12 cellular contexts compared by ENCODE assay signal in the genomic region with DNA sequence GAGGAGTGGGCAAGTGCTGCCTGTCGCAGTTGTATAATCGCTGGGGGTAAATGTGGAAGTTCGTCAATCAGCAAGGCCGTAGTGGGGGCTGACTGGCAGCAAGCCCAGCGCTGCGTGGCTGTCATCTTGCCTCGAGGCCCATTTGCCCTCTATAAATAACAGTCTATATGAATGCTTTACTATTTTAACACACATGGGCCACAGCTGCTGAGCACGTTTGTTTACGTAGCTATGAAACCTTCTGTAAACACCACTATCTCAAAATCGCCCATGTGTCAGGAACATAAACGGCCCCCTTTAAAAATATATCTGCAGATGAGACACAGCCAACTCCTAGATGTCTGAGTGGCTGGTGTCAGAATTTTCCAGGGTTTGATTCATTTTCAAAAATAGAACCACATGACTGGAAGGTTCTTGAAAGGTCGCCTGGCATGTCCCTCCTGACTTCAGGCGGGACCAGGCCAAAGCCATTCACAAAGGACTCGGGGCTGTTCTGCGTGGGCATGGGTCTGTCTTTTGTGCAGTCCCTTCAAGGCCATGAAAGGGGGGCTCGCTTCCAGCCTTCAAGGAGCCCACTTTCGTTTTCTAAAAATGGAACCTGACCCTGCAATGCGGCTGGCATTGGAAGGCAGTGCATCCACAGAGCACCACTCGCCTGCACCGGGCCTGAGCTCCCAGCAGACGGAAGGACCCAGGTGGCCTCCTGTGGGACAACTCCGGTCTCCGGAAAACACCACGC.
DNase-seq lines count a peak whose midpoint lies in the region; ATAC-seq and TF ChIP-seq lines count a peak whose summit lies in the region.
"Had no signal": no experiment of that assay in that cellular context is flagged by ENCODE, and none has a peak within 500 bp of the region (broad histone marks: within the 10 kb centered on the region; RNA-seq: fewer than 3 reads in every experiment).

No MANE protein-coding gene starts in this region.

- intact Hi-C loops in sciatic nerve (cut with DNase I), result loop anchor here (5.0 kb wide), 2 partner anchors 417 to 1298 kb away; no protein-coding TSS in a partner anchor

- H3K4me3 Mint-ChIP-seq in endothelial cell (ENCODE audit: unreplicated experiment), result no peak overlapping the region
- H3K4me3 Mint-ChIP-seq: activated B cell treated with CpG ODN at 0.5 μM for 24 hours had no signal

- no peaks in the 10 kb centered on the region for H3K4me1 Mint-ChIP-seq in endothelial cell (ENCODE audit: unreplicated experiment)
- H3K4me1 Mint-ChIP-seq: activated B cell treated with CpG ODN at 0.5 μM for 24 hours had no signal

- TF ChIP-seq CTCF in BE2C (IDR thresholded peaks at IDR 0.05; ENCODE audit: low read depth, low read length), result no peak
- no peak for TF ChIP-seq CTCF in hepatocyte (IDR thresholded peaks at IDR 0.05; ENCODE audit: poor library complexity)
- TF ChIP-seq CTCF in endothelial cell (IDR thresholded peaks at IDR 0.05; ENCODE audit: unreplicated experiment), result no peak

- peaks cover 1% of the 10 kb centered on the region for H3K27me3 Mint-ChIP-seq in endothelial cell (ENCODE audit: unreplicated experiment)

- no peak overlapping the region for H3K4me3 ChIP-seq in BE2C (ENCODE audit: low read depth, low read length)
- no peak overlapping the region for H3K4me3 ChIP-seq in hepatocyte

- no peaks in the 10 kb centered on the region for H3K9me2 ChIP-seq in hepatocyte (replicated peaks; ENCODE audit: insufficient read depth)

- H3K27me3 ChIP-seq in BE2C (peaks cover 4% of the 10 kb centered on the region), hepatocyte (peaks cover 10% of the 10 kb centered on the region)

- H3K4me2 ChIP-seq in hepatocyte, result peak overlapping the region; percentile 21

- H3K79me2 ChIP-seq in hepatocyte, result no peaks in the 10 kb centered on the region
- H3K79me2 ChIP-seq: parathyroid adenoma had no signal

- no peaks in the 10 kb centered on the region for H3K36me3 Mint-ChIP-seq in endothelial cell (ENCODE audit: low read depth, unreplicated experiment)

- H2AFZ ChIP-seq in hepatocyte, result no peak overlapping the region
- H2AFZ ChIP-seq: parathyroid adenoma had no signal

- no peak overlapping the region for H3K27ac Mint-ChIP-seq in endothelial cell (ENCODE audit: unreplicated experiment)
- H3K27ac Mint-ChIP-seq: activated B cell treated with CpG ODN at 0.5 μM for 24 hours had no signal

- no peaks in the 10 kb centered on the region for H4K20me1 ChIP-seq in hepatocyte (ENCODE audit: insufficient read depth, poor library complexity, severe bottlenecking)

- no peak overlapping the region for H3K27ac ChIP-seq in hepatocyte
- H3K27ac ChIP-seq: foreskin keratinocyte, parathyroid adenoma had no signal

- H3K36me3 ChIP-seq in BE2C (no peaks in the 10 kb centered on the region), hepatocyte (replicated peaks; ENCODE audit: insufficient read depth, low read depth) (no peaks in the 10 kb centered on the region)

- H3K9me3 ChIP-seq in BE2C (no peaks in the 10 kb centered on the region), hepatocyte (ENCODE audit: low read depth) (no peaks in the 10 kb centered on the region)

- H3K4me1 ChIP-seq in BE2C (no peaks in the 10 kb centered on the region; the same call in 1 of the 2 replicates), hepatocyte (ENCODE audit: insufficient read depth) (peaks cover 13% of the 10 kb centered on the region)
- H3K4me1 ChIP-seq: foreskin keratinocyte, parathyroid adenoma had no signal

- 58% methylated on average over 24 of the region's 24 CpGs for WGBS in hepatocyte (ENCODE audit: low lambda C conversion rate, missing lambda C conversion rate)

- ATAC-seq in HG02885 (IDR thresholded peaks at IDR 0.05; ENCODE audit: poor library complexity, unreplicated experiment) (no peak), sciatic nerve (no peak), HG02884 (IDR thresholded peaks at IDR 0.05; ENCODE audit: unreplicated experiment) (no peak)
- ATAC-seq: foreskin keratinocyte, HCT116 had no signal

- no peaks in the 10 kb centered on the region for H3K9me3 Mint-ChIP-seq in endothelial cell (ENCODE audit: unreplicated experiment)
- H3K9me3 Mint-ChIP-seq: activated B cell treated with CpG ODN at 0.5 μM for 24 hours had no signal

- DNase-seq in BE2C (peak; percentile 18), M059J (ENCODE audit: low read depth) (peak; percentile 35), amniotic epithelial cell (ENCODE audit: low read depth) (peak; percentile 19), hepatocyte (ENCODE audit: low spot score) (peak; percentile 25), sciatic nerve (ENCODE audit: low spot score) (no peak), endothelial cell (ENCODE audit: low spot score) (no peak)
- DNase-seq: activated B cell treated with CpG ODN at 0.5 μM for 24 hours, foreskin keratinocyte had no signal

Comparison
In these comparisons a context has a peak if more than half of its experiments do, and no peak if none do; other contexts are left out.
1. DNase-seq: peak in BE2C (single experiment), M059J (single experiment), amniotic epithelial cell (single experiment) and hepatocyte (single experiment); none in sciatic nerve (single experiment) and endothelial cell (single experiment).